Comparison of ENCODE assay signal across 12 cellular contexts in the genomic region with DNA sequence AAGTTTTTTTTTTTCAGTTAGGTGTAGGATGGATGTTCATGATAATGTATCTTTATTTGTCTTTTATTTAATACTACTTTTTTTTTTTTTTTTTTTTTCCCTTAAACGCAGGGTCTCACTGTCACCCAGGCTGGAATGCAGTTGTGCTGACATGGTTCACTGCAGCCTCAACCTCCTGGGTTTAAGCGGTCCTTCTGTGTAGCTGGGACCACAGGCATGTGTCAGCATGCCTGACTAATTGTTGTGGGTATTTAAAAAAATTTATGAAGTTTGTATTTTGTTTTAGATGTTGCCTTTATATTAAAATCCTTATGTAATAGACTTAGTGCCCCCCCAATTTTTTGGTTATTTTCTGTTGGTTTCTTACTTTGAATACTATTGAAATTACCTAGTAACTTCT. TPM values are rescaled to one million over a fixed set of nuclear protein-coding genes. Genes with fewer than 3 reads are reported as not detected.
A peak's percentile ranks its signal among the peaks of the same experiment; 100 is the strongest.
DNase-seq lines count a peak whose midpoint lies in the region; ATAC-seq, FAIRE-seq and TF ChIP-seq lines count a peak whose summit lies in the region.
"Had no signal": no experiment of that assay in that cellular context is flagged by ENCODE, and none has a peak within 500 bp of the region (broad histone marks: within the 10 kb centered on the region; RNA-seq: fewer than 3 reads in every experiment).

No MANE protein-coding gene starts in this region.

- H3K4me3 ChIP-seq in SK-N-MC, result no peak overlapping the region
- no peak overlapping the region for H3K4me3 ChIP-seq in fibroblast of the aortic adventitia (ENCODE audit: low read depth, low read length)

- no peak overlapping the region for H3K9ac ChIP-seq in SK-N-MC (ENCODE audit: insufficient read length)

- no peaks in the 10 kb centered on the region for H3K9me3 ChIP-seq in SK-N-MC (ENCODE audit: low read depth, low read length)
- H3K9me3 ChIP-seq: Caco-2 had no signal

- TF ChIP-seq CTCF in fibroblast of the aortic adventitia (IDR thresholded peaks at IDR 0.05; ENCODE audit: insufficient read depth, low read length), result no peak

- H3K27ac ChIP-seq in SK-N-MC, result peak overlapping the region; percentile 59; the same call in 1 of the 2 replicates

- DNase-seq in stimulated activated CD4-positive, alpha-beta T cell treated with anti-CD3 and anti-CD28 coated beads, Interleukin-4, amount 100 ng/mL, for 24 hours, result peak; percentile 14
- DNase-seq in stimulated activated CD4-positive, alpha-beta T cell treated with anti-CD3 and anti-CD28 coated beads, Interleukin-2, amount 100 ng/mL, for 24 hours, result no peak
- no peak for DNase-seq in SK-N-MC (ENCODE audit: low read depth, low spot score)
- DNase-seq in fibroblast of the aortic adventitia (ENCODE audit: low read depth), result peak; percentile 34
- peak; percentile 39 for DNase-seq in urothelium cell line (ENCODE audit: low spot score)
- DNase-seq in GDM1 (lab: John Stamatoyannopoulos, UW), result no peak
- DNase-seq in NCI-H1417 (lab: John Stamatoyannopoulos, UW), result no peak
- DNase-seq: activated naive CD4-positive, alpha-beta T cell treated with anti-CD3 and anti-CD28 coated beads, Interleukin-2, amount 10 ng/mL, durations not matched to agents 7 days and 5 days; Caco-2 had no signal

- no peak for FAIRE-seq in urothelium cell line (lab: Jason Lieb, UNC)
- FAIRE-seq: GM18507 had no signal

- no peak for ATAC-seq in GM21529 (IDR thresholded peaks at IDR 0.05; ENCODE audit: unreplicated experiment)
- ATAC-seq: left lobe of liver had no signal

- H3K36me3 ChIP-seq in SK-N-MC (ENCODE audit: insufficient read depth, low read length), result no peaks in the 10 kb centered on the region

RNA-seq across cellular contexts. Expression of gene NCOA3, which starts 42.6 kb away (rescaled TPM):
- 29.8 and 53.3 TPM in 2 replicates for total RNA-seq in fibroblast of the aortic adventitia (ENCODE audit: low replicate concordance)

Comparison
In these comparisons a context has a peak if more than half of its experiments do, and no peak if none do; other contexts are left out.
1. DNase-seq: peak in stimulated activated CD4-positive, alpha-beta T cell treated with anti-CD3 and anti-CD28 coated beads, Interleukin-4, amount 100 ng/mL, for 24 hours (single experiment), fibroblast of the aortic adventitia (single experiment) and urothelium cell line (single experiment); none in stimulated activated CD4-positive, alpha-beta T cell treated with anti-CD3 and anti-CD28 coated beads, Interleukin-2, amount 100 ng/mL, for 24 hours (0 of 2), SK-N-MC (single experiment), GDM1 (single experiment) and NCI-H1417 (0 of 3).